ENCODE assay signal across 20 cellular contexts in the genomic region with DNA sequence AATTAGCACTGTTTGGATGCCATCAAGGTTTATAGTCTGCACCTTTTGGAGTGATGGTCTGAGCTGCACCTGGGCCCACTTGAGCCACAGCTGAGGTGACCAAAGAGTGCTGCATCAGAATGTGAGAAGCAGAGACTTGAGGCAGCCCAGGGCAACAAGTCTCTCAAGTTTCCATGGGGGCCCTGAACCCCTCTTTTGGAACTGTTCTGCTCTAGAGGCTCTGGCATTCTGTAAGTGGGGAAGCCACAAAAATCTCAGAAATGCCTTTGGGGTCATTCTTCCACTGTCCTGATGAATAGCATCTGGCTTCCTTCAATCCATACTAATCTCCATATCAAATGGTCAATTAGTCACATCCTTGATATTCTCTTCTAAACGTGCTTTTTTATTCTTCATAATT.
A peak's percentile ranks its signal among the peaks of the same experiment; 100 is the strongest.
DNase-seq lines count a peak whose midpoint lies in the region; ATAC-seq, FAIRE-seq and TF ChIP-seq lines count a peak whose summit lies in the region.
"Had no signal": no experiment of that assay in that cellular context is flagged by ENCODE, and none has a peak within 500 bp of the region (broad histone marks: within the 10 kb centered on the region; RNA-seq: fewer than 3 reads in every experiment).

No MANE protein-coding gene starts in this region.

- H3K36me3 Mint-ChIP-seq in astrocyte (ENCODE audit: low read depth, unreplicated experiment): no peaks in the 10 kb centered on the region
- H3K36me3 Mint-ChIP-seq: CD8-positive, alpha-beta T cell had no signal

- no peaks in the 10 kb centered on the region for H3K9me3 ChIP-seq in astrocyte (ENCODE audit: insufficient read depth, low read depth, low read length)
- H3K9me3 ChIP-seq: Caco-2, HAP-1 had no signal

- no peak overlapping the region for H3K9ac ChIP-seq in astrocyte (ENCODE audit: low read length)

- H3K4me3 ChIP-seq in astrocyte (ENCODE audit: insufficient read depth, low read depth, low read length): no peak overlapping the region
- H3K4me3 ChIP-seq: GM12878, GM23338, HAP-1 had no signal

- no peak overlapping the region for H3K4me3 Mint-ChIP-seq in astrocyte (ENCODE audit: unreplicated experiment)
- H3K4me3 Mint-ChIP-seq: CD8-positive, alpha-beta T cell; GM23338; HFFc6 had no signal

- no peaks in the 10 kb centered on the region for H3K9me3 Mint-ChIP-seq in astrocyte (ENCODE audit: unreplicated experiment)
- H3K9me3 Mint-ChIP-seq: CD8-positive, alpha-beta T cell had no signal

- no peak overlapping the region for H3K27ac ChIP-seq in astrocyte (ENCODE audit: low read depth, low read length)

- no peaks in the 10 kb centered on the region for H3K4me1 ChIP-seq in astrocyte (ENCODE audit: insufficient read depth, low read length)
- H3K4me1 ChIP-seq: Caco-2, HAP-1 had no signal

- no peak overlapping the region for H2AFZ ChIP-seq in astrocyte (ENCODE audit: low read depth, low read length)
- H2AFZ ChIP-seq: GM23338 had no signal

- DNase-seq in astrocyte (ENCODE audit: low read depth) (no peak), renal cortical epithelial cell (ENCODE audit: low read depth) (peak; percentile 0), DMS153 treated with DMSO at 0.1 percent for 48 hours (lab: John Stamatoyannopoulos, UW; ENCODE audit: unreplicated experiment) (no peak), GM20000 (ENCODE audit: low spot score) (no peak), GOT3 (lab: John Stamatoyannopoulos, UW) (no peak)
- DNase-seq: C1 segment of cervical spinal cord; Caco-2; CD8-positive, alpha-beta T cell; DMS153; DMS79; EL; GDM1; HFFc6 had no signal

- H3K79me2 ChIP-seq in astrocyte (ENCODE audit: insufficient read depth, low read length): no peaks in the 10 kb centered on the region

- no peak for TF ChIP-seq CTCF in astrocyte (IDR thresholded peaks at IDR 0.05; ENCODE audit: insufficient read depth, low read depth, low read length)
- TF ChIP-seq CTCF in GM20000 (IDR thresholded peaks at IDR 0.05; ENCODE audit: extremely low read depth, missing control alignments): no peak

- H3K27me3 Mint-ChIP-seq in astrocyte (ENCODE audit: low read depth, unreplicated experiment): no peaks in the 10 kb centered on the region

- no peaks in the 10 kb centered on the region for H3K36me3 ChIP-seq in astrocyte (ENCODE audit: insufficient read depth, low read length)
- H3K36me3 ChIP-seq: HAP-1 had no signal

- peaks cover 4% of the 10 kb centered on the region for H3K4me1 Mint-ChIP-seq in astrocyte (ENCODE audit: low read depth, unreplicated experiment)

- no peak overlapping the region for H3K27ac Mint-ChIP-seq in astrocyte (ENCODE audit: unreplicated experiment)
- H3K27ac Mint-ChIP-seq: CD8-positive, alpha-beta T cell; GM23338; HFFc6 had no signal

- H4K20me1 ChIP-seq in astrocyte (ENCODE audit: insufficient read depth, low read length): no peaks in the 10 kb centered on the region

- H3K4me2 ChIP-seq in astrocyte (ENCODE audit: low read length): no peak overlapping the region
- H3K4me2 ChIP-seq: GM23338 had no signal

- ATAC-seq in SK-N-SH treated with all-trans-retinoic acid at 6 μM for 48 hours: no peak
- ATAC-seq: CD8-positive, alpha-beta T cell; GM12878; GM23338 had no signal

- FAIRE-seq in astrocyte (lab: Jason Lieb, UNC) (peak; percentile 65), colon (lab: Jason Lieb, UNC) (peak; percentile 21)
- FAIRE-seq: GM12878, GM19239, H54 had no signal

- H3K27me3 ChIP-seq in astrocyte (ENCODE audit: insufficient read depth, low read length): no peaks in the 10 kb centered on the region

TF ChIP-seq in SK-N-SH treated with all-trans-retinoic acid at 6 μM for 48 hours, 23 proteins besides CTCF, POLR2A, EP300 and RAD21:
- TF ChIP-seq ISL1 (CRISPR knock-in tag; IDR thresholded peaks at IDR 0.05) (no peak), GLIS3 (CRISPR knock-in tag; IDR thresholded peaks at IDR 0.05) (no peak), ZNF8 (CRISPR knock-in tag; IDR thresholded peaks at IDR 0.05) (no peak), SNAI2 (CRISPR knock-in tag; IDR thresholded peaks at IDR 0.05) (no peak), TOX (CRISPR knock-in tag; IDR thresholded peaks at IDR 0.05; ENCODE audit: borderline replicate concordance) (no peak), CSDC2 (CRISPR knock-in tag; IDR thresholded peaks at IDR 0.05) (no peak), ZC3H10 (CRISPR knock-in tag; IDR thresholded peaks at IDR 0.05) (no peak), ARNTL (CRISPR knock-in tag; IDR thresholded peaks at IDR 0.05; ENCODE audit: borderline replicate concordance, low read depth) (no peak)
- TF ChIP-seq, protein P1, sequence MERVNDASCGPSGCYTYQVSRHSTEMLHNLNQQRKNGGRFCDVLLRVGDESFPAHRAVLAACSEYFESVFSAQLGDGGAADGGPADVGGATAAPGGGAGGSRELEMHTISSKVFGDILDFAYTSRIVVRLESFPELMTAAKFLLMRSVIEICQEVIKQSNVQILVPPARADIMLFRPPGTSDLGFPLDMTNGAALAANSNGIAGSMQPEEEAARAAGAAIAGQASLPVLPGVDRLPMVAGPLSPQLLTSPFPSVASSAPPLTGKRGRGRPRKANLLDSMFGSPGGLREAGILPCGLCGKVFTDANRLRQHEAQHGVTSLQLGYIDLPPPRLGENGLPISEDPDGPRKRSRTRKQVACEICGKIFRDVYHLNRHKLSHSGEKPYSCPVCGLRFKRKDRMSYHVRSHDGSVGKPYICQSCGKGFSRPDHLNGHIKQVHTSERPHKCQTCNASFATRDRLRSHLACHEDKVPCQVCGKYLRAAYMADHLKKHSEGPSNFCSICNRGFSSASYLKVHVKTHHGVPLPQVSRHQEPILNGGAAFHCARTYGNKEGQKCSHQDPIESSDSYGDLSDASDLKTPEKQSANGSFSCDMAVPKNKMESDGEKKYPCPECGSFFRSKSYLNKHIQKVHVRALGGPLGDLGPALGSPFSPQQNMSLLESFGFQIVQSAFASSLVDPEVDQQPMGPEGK (CRISPR knock-in tag; IDR thresholded peaks at IDR 0.05; ENCODE audit: borderline replicate concordance): no peak
TF ChIP-seq in SK-N-SH treated with all-trans-retinoic acid at 6 μM for 48 hours: peak in this region for 0.
